In genomic region chr10:23445591-23445990, GRCh38 we compare ENCODE assay signal across 23 cellular contexts. TPM values are rescaled to one million over a fixed set of nuclear protein-coding genes. Genes with fewer than 3 reads are reported as not detected.
DNase-seq lines count a peak whose midpoint lies in the region; ATAC-seq, FAIRE-seq and TF ChIP-seq lines count a peak whose summit lies in the region.
"Had no signal": no experiment of that assay in that cellular context is flagged by ENCODE, and none has a peak within 500 bp of the region (broad histone marks: within the 10 kb centered on the region; RNA-seq: fewer than 3 reads in every experiment).

No MANE protein-coding gene starts in this region.

- peak overlapping the region; percentile 2 for H3K27ac Mint-ChIP-seq in activated T-cell treated with anti-CD3 and anti-CD28 coated beads, Interleukin-2, amount 50 U/mL, for 72 hours
- H3K27ac Mint-ChIP-seq: effector memory CD8-positive, alpha-beta T cell; memory B cell had no signal

- H3K4me2 ChIP-seq in PC-9 (peak overlapping the region; percentile 13; the same call in 1 of the 2 replicates), endothelial cell of umbilical vein (ENCODE audit: insufficient read depth, low read length) (no peak overlapping the region)

- DNase-seq in activated T-cell treated with anti-CD3 and anti-CD28 coated beads, Interleukin-2, amount 50 U/mL, for 72 hours: no peak
- DNase-seq in activated T-cell treated with anti-CD3 and anti-CD28 coated beads, Interleukin-2, amount 50 U/mL, for 1 hour: no peak
- no peak for DNase-seq in PC-9
- DNase-seq in endothelial cell of umbilical vein (ENCODE audit: low read depth, low spot score): peak; percentile 77
- no peak for DNase-seq in spleen
- no peak for DNase-seq in NCI-H187 treated with DMSO at 0.1 percent for 48 hours (lab: John Stamatoyannopoulos, UW)
- no peak for DNase-seq in esophagus muscularis mucosa (ENCODE audit: extremely low spot score)
- no peak for DNase-seq in MG63
- DNase-seq: ACHN; activated T-cell treated with anti-CD3 and anti-CD28 coated beads, Interleukin-2, amount 50 U/mL, for 48 hours; effector memory CD8-positive, alpha-beta T cell; NCI-H1048; NCI-H2029; NCI-H345; occipital lobe; OCI-M1; Right ventricle myocardium superior; stimulated activated CD4-positive, alpha-beta T cell treated with anti-CD3 and anti-CD28 coated beads, Interleukin-12 subunit alpha, Interleukin-12 subunit beta, amount 100 ng/mL, for 4 hours; stimulated activated CD4-positive, alpha-beta T cell treated with anti-CD3 and anti-CD28 coated beads, Interleukin-4, amount 100 ng/mL, for 4 hours had no signal

- 75 to 90% (median 82%) methylated on average over 5 of the region's 5 CpGs for WGBS in spleen, 5 donors
- WGBS in esophagus muscularis mucosa: 89% methylated on average over 5 of the region's 5 CpGs

- peak overlapping the region; percentile 7 to 35 for H3K4me3 Mint-ChIP-seq in activated T-cell treated with anti-CD3 and anti-CD28 coated beads, Interleukin-2, amount 50 U/mL, for 72 hours
- H3K4me3 Mint-ChIP-seq: effector memory CD8-positive, alpha-beta T cell; memory B cell had no signal

- TF ChIP-seq CTCF in PC-9 (conservative IDR thresholded peaks at IDR 0.05) (no peak), endothelial cell of umbilical vein (IDR thresholded peaks at IDR 0.05; ENCODE audit: extremely low read depth in 1 of 2, insufficient read depth in 1 of 2, low read depth in 1 of 2, low read length in 2 of 2) (no peak), spleen (IDR thresholded peaks at IDR 0.05 in 8 of 11, conservative IDR thresholded peaks at IDR 0.05 in 3 of 11) (no peak), esophagus muscularis mucosa (IDR thresholded peaks at IDR 0.05) (no peak)

- CTCF ChIA-PET in PC-9 (lab: Charles Lee) (interaction anchor here (0.6 kb wide), 1 partner anchor 1098 kb away, joined by 8 read pairs; no protein-coding TSS in a partner anchor), endothelial cell of umbilical vein (lab: Charles Lee) (no interaction called here)

- no peaks in the 10 kb centered on the region for H3K9me1 ChIP-seq in endothelial cell of umbilical vein (replicated peaks; ENCODE audit: control insufficient read depth, extremely low read depth, insufficient read depth, low read length)

- TF ChIP-seq POLR2A in endothelial cell of umbilical vein (IDR thresholded peaks at IDR 0.05; ENCODE audit: low read depth, low read length) (no peak), spleen (IDR thresholded peaks at IDR 0.05) (no peak), esophagus muscularis mucosa (IDR thresholded peaks at IDR 0.05; ENCODE audit: low read depth) (no peak)

- H3K4me1 ChIP-seq in PC-9 (replicated peaks; ENCODE audit: insufficient read depth) (peaks cover 30% of the 10 kb centered on the region), endothelial cell of umbilical vein (ENCODE audit: control insufficient read depth, extremely low read depth, insufficient read depth, low read length) (peaks cover 9% of the 10 kb centered on the region), spleen (peaks cover 37 to 100% (median 88%) of the 10 kb centered on the region in 6 donors), esophagus muscularis mucosa (peaks cover 40 to 71% (median 53%) of the 10 kb centered on the region in 4 donors)

- peaks cover 49% of the 10 kb centered on the region for H3K79me2 ChIP-seq in PC-9 (ENCODE audit: low read depth)
- H3K79me2 ChIP-seq in endothelial cell of umbilical vein (ENCODE audit: control insufficient read depth, insufficient read depth, low read length): no peaks in the 10 kb centered on the region

- H3F3A ChIP-seq in PC-9 (ENCODE audit: insufficient read depth, low read depth): no peaks in the 10 kb centered on the region

- H3K27me3 ChIP-seq in PC-9 (ENCODE audit: insufficient read depth, low read depth): no peaks in the 10 kb centered on the region
- H3K27me3 ChIP-seq in endothelial cell of umbilical vein (ENCODE audit: control insufficient read depth in 2 of 2, insufficient read depth in 2 of 2, low read length in 2 of 2): no peaks in the 10 kb centered on the region
- no peaks in the 10 kb centered on the region for H3K27me3 ChIP-seq in spleen (replicated peaks in 1 of 7)
- H3K27me3 ChIP-seq in esophagus muscularis mucosa: no peaks in the 10 kb centered on the region
- H3K27me3 ChIP-seq in MG63: no peaks in the 10 kb centered on the region
- H3K27me3 ChIP-seq: upper lobe of left lung had no signal

- no peak overlapping the region for H3K27ac ChIP-seq in PC-9
- H3K27ac ChIP-seq in endothelial cell of umbilical vein (ENCODE audit: insufficient read depth, low read depth, low read length): no peak overlapping the region
- peak overlapping the region in 7 of 8 donors; percentile 49 to 83 (median 74) for H3K27ac ChIP-seq in spleen
- H3K27ac ChIP-seq in esophagus muscularis mucosa (replicated peaks in 1 of 4): no peak overlapping the region
- H3K27ac ChIP-seq: C4-2B had no signal

- intact Hi-C loops in PC-9 (cut with micrococcal nuclease; ENCODE audit: unreplicated experiment): no loop called here
- intact Hi-C loops in endothelial cell of umbilical vein (cut with micrococcal nuclease): no loop called here
- intact Hi-C loops in spleen (cut with DNase I; ENCODE audit: low total_unique reads): no loop called here
- intact Hi-C loops in esophagus muscularis mucosa (cut with DNase I): no loop called here

- peaks cover 6 to 7% of the 10 kb centered on the region in 2 donors for H3K36me3 Mint-ChIP-seq in activated T-cell treated with anti-CD3 and anti-CD28 coated beads, Interleukin-2, amount 50 U/mL, for 72 hours (ENCODE audit: insufficient read depth in 2 of 2)

- TF ChIP-seq EP300 in esophagus muscularis mucosa (IDR thresholded peaks at IDR 0.05): no peak

- no peak for FAIRE-seq in endothelial cell of umbilical vein (lab: Jason Lieb, UNC)
- FAIRE-seq: D721Med had no signal

- H2AFZ ChIP-seq in PC-9 (no peak overlapping the region), endothelial cell of umbilical vein (ENCODE audit: low read depth, low read length) (no peak overlapping the region)

- no peak overlapping the region for H3K9ac ChIP-seq in endothelial cell of umbilical vein (replicated peaks; ENCODE audit: extremely low read depth, insufficient read depth, low read length)

- no peak for ATAC-seq in activated T-cell treated with anti-CD3 and anti-CD28 coated beads, Interleukin-2, amount 50 U/mL, for 72 hours (replicated peaks in 1 of 2)
- ATAC-seq: effector memory CD8-positive, alpha-beta T cell had no signal

- H4K20me1 ChIP-seq in PC-9 (ENCODE audit: insufficient read depth) (peaks cover 10% of the 10 kb centered on the region; the same call in 1 of the 2 replicates), endothelial cell of umbilical vein (replicated peaks; ENCODE audit: control insufficient read depth, extremely low read depth, insufficient read depth, low read length) (no peaks in the 10 kb centered on the region)

- no peaks in the 10 kb centered on the region for H3K27me3 Mint-ChIP-seq in activated T-cell treated with anti-CD3 and anti-CD28 coated beads, Interleukin-2, amount 50 U/mL, for 72 hours (ENCODE audit: low read depth)
- H3K27me3 Mint-ChIP-seq: effector memory CD8-positive, alpha-beta T cell; memory B cell had no signal

- BruUV-seq in PC-9 (replicated peaks; lab: Mats Ljungman, UMichigan): no TSS peak
- BruUV-seq in endothelial cell of umbilical vein (replicated peaks; lab: Mats Ljungman, UMichigan): no TSS peak

- no peaks in the 10 kb centered on the region for H3K9me3 ChIP-seq in PC-9 (ENCODE audit: insufficient read depth, low read depth)
- no peaks in the 10 kb centered on the region for H3K9me3 ChIP-seq in endothelial cell of umbilical vein (replicated peaks; ENCODE audit: control insufficient read depth, insufficient read depth, low read length)
- H3K9me3 ChIP-seq in spleen: no peaks in the 10 kb centered on the region
- H3K9me3 ChIP-seq in esophagus muscularis mucosa: no peaks in the 10 kb centered on the region
- no peaks in the 10 kb centered on the region for H3K9me3 ChIP-seq in MG63
- H3K9me3 ChIP-seq: upper lobe of left lung had no signal

- H3K9me2 ChIP-seq in PC-9 (ENCODE audit: insufficient read depth): no peaks in the 10 kb centered on the region

- H3K9me3 Mint-ChIP-seq in activated T-cell treated with anti-CD3 and anti-CD28 coated beads, Interleukin-2, amount 50 U/mL, for 72 hours: no peaks in the 10 kb centered on the region
- H3K9me3 Mint-ChIP-seq: effector memory CD8-positive, alpha-beta T cell had no signal

- H3K4me3 ChIP-seq in PC-9 (no peak overlapping the region), endothelial cell of umbilical vein (replicated peaks in 1 of 3; ENCODE audit: insufficient read depth in 1 of 3, low read depth in 1 of 3, low read length in 3 of 3) (no peak overlapping the region), spleen (no peak overlapping the region), esophagus muscularis mucosa (no peak overlapping the region), MG63 (no peak overlapping the region)
- H3K4me3 ChIP-seq: upper lobe of left lung had no signal

- POLR2A ChIA-PET in PC-9 (lab: Charles Lee; ENCODE audit: unreplicated experiment): no interaction called here
- POLR2A ChIA-PET in endothelial cell of umbilical vein (lab: Charles Lee): interaction anchor here (0.7 kb wide), 1 partner anchor 1200 kb away, joined by 6 read pairs; no protein-coding TSS in a partner anchor

- H3K36me3 ChIP-seq in PC-9 (ENCODE audit: low read depth) (0 out of 2 replicates have a peak, but pooled peaks cover 3% of the 10 kb centered on the region), endothelial cell of umbilical vein (ENCODE audit: control insufficient read depth in 2 of 2, extremely low read depth in 1 of 2, insufficient read depth in 2 of 2, low read length in 2 of 2) (peaks cover 0 to 2% of the 10 kb centered on the region in 2 experiments), spleen (peaks cover 0 to 23% (median 2%) of the 10 kb centered on the region in 6 donors), esophagus muscularis mucosa (peaks cover 0 to 21% (median 7%) of the 10 kb centered on the region in 4 donors), MG63 (no peaks in the 10 kb centered on the region)

- dilution Hi-C loops in endothelial cell of umbilical vein (cut with MboI; ENCODE audit: extremely low pct_ligation_motif_present, low sequenced_read_pairs): no loop called here

- peaks cover 82% of the 10 kb centered on the region for H3K4me1 Mint-ChIP-seq in activated T-cell treated with anti-CD3 and anti-CD28 coated beads, Interleukin-2, amount 50 U/mL, for 72 hours (ENCODE audit: low read depth)

RNA-seq across cellular contexts. Expression of gene OTUD1, which starts 6.7 kb away (rescaled TPM):
- total RNA-seq in activated T-cell treated with anti-CD3 and anti-CD28 coated beads, Interleukin-2, amount 50 U/mL, for 72 hours: 10 to 100 TPM; 13.3 to 18.4 TPM
- 16.9 and 21.4 TPM in 2 replicates for total RNA-seq in PC-9 (2021)
- total RNA-seq in endothelial cell of umbilical vein: 4.8 and 6.0 TPM in 2 replicates
- polyA plus RNA-seq in endothelial cell of umbilical vein: 1.3 and 2.2 TPM in 2 replicates
- 1.7 and 1.8 TPM in 2 replicates for polyA plus RNA-seq in endothelial cell of umbilical vein (2011; cell fraction: cytosol; rRNA removed)
- polyA plus RNA-seq in endothelial cell of umbilical vein (2011; cell fraction: nucleus; rRNA removed): 2.3 and 2.6 TPM in 2 replicates
- 1.6 and 1.7 TPM in 2 replicates for polyA plus RNA-seq in endothelial cell of umbilical vein (2012)
- 3.2 and 3.9 TPM in 2 replicates for polyA minus RNA-seq in endothelial cell of umbilical vein
- polyA minus RNA-seq in endothelial cell of umbilical vein (2011; cell fraction: cytosol; rRNA and poly(A)+ RNA removed): 4.6 TPM
- 4.7 and 6.4 TPM in 2 replicates for polyA minus RNA-seq in endothelial cell of umbilical vein (2011; cell fraction: nucleus; rRNA and poly(A)+ RNA removed)
- total RNA-seq in spleen: 10 to 100 TPM; 18.4 to 34.4 (median 30.4) TPM
- polyA plus RNA-seq in spleen: 10 to 100 TPM; 11.7 to 14.6 (median 14.1) TPM
- 10 to 100 TPM in 3 of 4 donors, 1 to 10 TPM in 1; 9.3 to 19.1 (median 11.4) TPM for total RNA-seq in esophagus muscularis mucosa
- 3.5 and 3.8 TPM in 2 replicates for total RNA-seq in MG63 (2014; rRNA removed; shearing (Covaris generic); ENCODE audit: low replicate concordance)

Comparison
In these comparisons a context has a peak if more than half of its experiments do, and no peak if none do; other contexts are left out.
1. H3K27ac ChIP-seq: peak in spleen (7 of 8); none in PC-9 (single experiment), endothelial cell of umbilical vein (single experiment) and esophagus muscularis mucosa (0 of 4).